Comparison of ENCODE assay signal across 8 cellular contexts in genomic region chr20:53584550-53584913, GRCh38. TPM values are rescaled to one million over a fixed set of nuclear protein-coding genes. Genes with fewer than 3 reads are reported as not detected.
A peak's percentile ranks its signal among the peaks of the same experiment; 100 is the strongest.
DNase-seq lines count a peak whose midpoint lies in the region; ATAC-seq and TF ChIP-seq lines count a peak whose summit lies in the region.
"Not testable (repeated sequence)": the region's sequence is repeated elsewhere in the genome, so short reads cannot be mapped to it uniquely, and the experiment has no call there.

No MANE protein-coding gene starts in this region.

- H3K9me3 ChIP-seq in CD4-positive, alpha-beta memory T cell (ENCODE audit: control insufficient read depth in 1 of 2, low read length in 2 of 2); Loucy (ENCODE audit: insufficient read depth, low read depth, low read length); breast epithelium; heart right ventricle; neural progenitor cell (ENCODE audit: low read depth); tibial nerve: not testable (repeated sequence)

- TF ChIP-seq EP300 in tibial nerve (IDR thresholded peaks at IDR 0.05) = not testable (repeated sequence)

- H3K27ac Mint-ChIP-seq in CD4-positive, alpha-beta memory T cell = peak overlapping the region; percentile 93 to 100 (median 95)
- H3K27ac Mint-ChIP-seq in T-helper 1 cell treated with Interleukin-12 subunit alpha and Interleukin-12 subunit beta and Interleukin-4 antibody, amounts not matched to agents 30 μg/mL and 1 μg/mL, for 36 hours = peak overlapping the region; percentile 76
- H3K27ac Mint-ChIP-seq in activated T-cell treated with anti-CD3 and anti-CD28 coated beads, Interleukin-2, amount 50 U/mL, for 72 hours = peak overlapping the region; percentile 100
- H3K27ac Mint-ChIP-seq in neural progenitor cell = not testable (repeated sequence)

- WGBS in heart right ventricle, 2 donors = 50 to 52% methylated on average over 3 of the region's 3 CpGs
- 45 to 49% methylated on average over 3 of the region's 3 CpGs for WGBS in tibial nerve, 2 donors

- not testable (repeated sequence) for TF ChIP-seq CTCF in Loucy (conservative IDR thresholded peaks at IDR 0.05; ENCODE audit: low read length); breast epithelium (IDR thresholded peaks at IDR 0.05); heart right ventricle (IDR thresholded peaks at IDR 0.05); neural progenitor cell (IDR thresholded peaks at IDR 0.05); tibial nerve (IDR thresholded peaks at IDR 0.05)

- H3K4me2 ChIP-seq in Loucy (ENCODE audit: low read depth, low read length, poor library complexity, severe bottlenecking) = peak overlapping the region; percentile 61
- peak overlapping the region; percentile 73 for H3K4me2 ChIP-seq in neural progenitor cell

- TF ChIP-seq POLR2A in breast epithelium (IDR thresholded peaks at IDR 0.05); tibial nerve (IDR thresholded peaks at IDR 0.05): not testable (repeated sequence)

- H3K9me3 Mint-ChIP-seq in CD4-positive, alpha-beta memory T cell; T-helper 1 cell treated with Interleukin-12 subunit alpha and Interleukin-12 subunit beta and Interleukin-4 antibody, amounts not matched to agents 30 μg/mL and 1 μg/mL, for 36 hours; activated T-cell treated with anti-CD3 and anti-CD28 coated beads, Interleukin-2, amount 50 U/mL, for 72 hours; neural progenitor cell: not testable (repeated sequence)

- peak overlapping the region; percentile 68 for H3K27ac ChIP-seq in CD4-positive, alpha-beta memory T cell (ENCODE audit: low read depth, low read length)
- H3K27ac ChIP-seq in breast epithelium (peak overlapping the region; percentile 84 to 87), heart right ventricle (peak overlapping the region in 6 of 10 donors; percentile 14 to 100 (median 60)), neural progenitor cell (peak overlapping the region; percentile 98), tibial nerve (peak overlapping the region in 3 of 4 donors; percentile 83 to 84 (median 83))

- H3K4me3 ChIP-seq in CD4-positive, alpha-beta memory T cell (ENCODE audit: low read length in 2 of 2); breast epithelium; heart right ventricle; tibial nerve: not testable (repeated sequence)
- H3K4me3 ChIP-seq in Loucy (ENCODE audit: low read length, poor library complexity, severe bottlenecking) (peak overlapping the region; percentile 22), neural progenitor cell (peak overlapping the region; percentile 37)

- intact Hi-C loops in CD4-positive, alpha-beta memory T cell (cut with micrococcal nuclease) = loop anchor here (5.0 kb wide), 1 partner anchor 38 kb away; no protein-coding TSS in a partner anchor
- intact Hi-C loops in breast epithelium (cut with DNase I; ENCODE audit: low total_unique reads) = not testable (repeated sequence)
- intact Hi-C loops in heart right ventricle (cut with DNase I) = loop anchor here in 4 of 10 donors (5.0 kb wide), 2 partner anchors 153 to 288 kb away; no protein-coding TSS in a partner anchor

- H3K9ac ChIP-seq in Loucy (ENCODE audit: low read depth, low read length, poor library complexity, severe bottlenecking); neural progenitor cell: not testable (repeated sequence)

- H4K20me1 ChIP-seq in Loucy (ENCODE audit: insufficient read depth, low read length, poor library complexity, severe bottlenecking) (peaks cover 25% of the 10 kb centered on the region), neural progenitor cell (ENCODE audit: low read depth) (peaks cover 93% of the 10 kb centered on the region)

- peak overlapping the region; percentile 40 to 93 (median 86) for H3K4me3 Mint-ChIP-seq in CD4-positive, alpha-beta memory T cell
- peak overlapping the region; percentile 34 for H3K4me3 Mint-ChIP-seq in T-helper 1 cell treated with Interleukin-12 subunit alpha and Interleukin-12 subunit beta and Interleukin-4 antibody, amounts not matched to agents 30 μg/mL and 1 μg/mL, for 36 hours
- peak overlapping the region; percentile 90 to 93 for H3K4me3 Mint-ChIP-seq in activated T-cell treated with anti-CD3 and anti-CD28 coated beads, Interleukin-2, amount 50 U/mL, for 72 hours
- H3K4me3 Mint-ChIP-seq in neural progenitor cell = not testable (repeated sequence)

- peaks cover 28 to 34% of the 10 kb centered on the region in 2 donors for H3K36me3 Mint-ChIP-seq in CD4-positive, alpha-beta memory T cell
- peaks cover 41% of the 10 kb centered on the region for H3K36me3 Mint-ChIP-seq in T-helper 1 cell treated with Interleukin-12 subunit alpha and Interleukin-12 subunit beta and Interleukin-4 antibody, amounts not matched to agents 30 μg/mL and 1 μg/mL, for 36 hours (ENCODE audit: low read depth)
- peaks cover 17 to 19% of the 10 kb centered on the region in 2 donors for H3K36me3 Mint-ChIP-seq in activated T-cell treated with anti-CD3 and anti-CD28 coated beads, Interleukin-2, amount 50 U/mL, for 72 hours (ENCODE audit: insufficient read depth in 2 of 2)
- peaks cover 26% of the 10 kb centered on the region for H3K36me3 Mint-ChIP-seq in neural progenitor cell

- H3K4me1 ChIP-seq in CD4-positive, alpha-beta memory T cell (ENCODE audit: insufficient read depth, low read length) = peaks cover 84% of the 10 kb centered on the region
- H3K4me1 ChIP-seq in Loucy (ENCODE audit: insufficient read depth, low read length, poor library complexity, severe bottlenecking) = peaks cover 47% of the 10 kb centered on the region
- H3K4me1 ChIP-seq in breast epithelium = peaks cover 0 to 15% of the 10 kb centered on the region in 2 donors
- peaks cover 5 to 100% (median 81%) of the 10 kb centered on the region in 9 donors for H3K4me1 ChIP-seq in heart right ventricle
- peaks cover 95% of the 10 kb centered on the region for H3K4me1 ChIP-seq in neural progenitor cell
- peaks cover 3 to 84% (median 59%) of the 10 kb centered on the region in 4 donors for H3K4me1 ChIP-seq in tibial nerve

- CTCF ChIA-PET in CD4-positive, alpha-beta memory T cell (lab: Charles Lee; ENCODE audit: partially characterized antibody) = interaction anchor here (1.3 kb wide), 1 partner anchor 331 kb away, joined by 4 read pairs; no protein-coding TSS in a partner anchor

- H3K36me3 ChIP-seq in CD4-positive, alpha-beta memory T cell (ENCODE audit: insufficient read depth, low read length) = peaks cover 11% of the 10 kb centered on the region
- H3K36me3 ChIP-seq in Loucy (ENCODE audit: insufficient read depth, low read length) = peaks cover 35% of the 10 kb centered on the region
- H3K36me3 ChIP-seq in breast epithelium, neural progenitor cell: not testable (repeated sequence)
- H3K36me3 ChIP-seq in heart right ventricle = peaks cover 0 to 31% (median 11%) of the 10 kb centered on the region in 9 donors
- peaks cover 0 to 24% (median 11%) of the 10 kb centered on the region in 3 donors for H3K36me3 ChIP-seq in tibial nerve

- POLR2A ChIA-PET in CD4-positive, alpha-beta memory T cell (lab: Charles Lee; ENCODE audit: partially characterized antibody) = interaction anchor here (0.6 to 3.4 kb wide), 3 partner anchors 10 to 124 kb away, joined by 3 to 19 read pairs (median 4); no protein-coding TSS in a partner anchor

- ATAC-seq in activated T-cell treated with anti-CD3 and anti-CD28 coated beads, Interleukin-2, amount 50 U/mL, for 72 hours (replicated peaks in 1 of 2); heart right ventricle: not testable (repeated sequence)

- H3K9me2 ChIP-seq in Loucy (replicated peaks; ENCODE audit: low read depth, low read length) = not testable (repeated sequence)

- H3K4me1 Mint-ChIP-seq in CD4-positive, alpha-beta memory T cell = peaks cover 47 to 88% (median 68%) of the 10 kb centered on the region in 4 donors
- H3K4me1 Mint-ChIP-seq in T-helper 1 cell treated with Interleukin-12 subunit alpha and Interleukin-12 subunit beta and Interleukin-4 antibody, amounts not matched to agents 30 μg/mL and 1 μg/mL, for 36 hours (ENCODE audit: low read depth) = peaks cover 74% of the 10 kb centered on the region
- H3K4me1 Mint-ChIP-seq in activated T-cell treated with anti-CD3 and anti-CD28 coated beads, Interleukin-2, amount 50 U/mL, for 72 hours (ENCODE audit: low read depth) = peaks cover 82% of the 10 kb centered on the region
- H3K4me1 Mint-ChIP-seq in neural progenitor cell = peaks cover 70% of the 10 kb centered on the region

- H3K27me3 Mint-ChIP-seq in CD4-positive, alpha-beta memory T cell; T-helper 1 cell treated with Interleukin-12 subunit alpha and Interleukin-12 subunit beta and Interleukin-4 antibody, amounts not matched to agents 30 μg/mL and 1 μg/mL, for 36 hours (ENCODE audit: low read depth); activated T-cell treated with anti-CD3 and anti-CD28 coated beads, Interleukin-2, amount 50 U/mL, for 72 hours (ENCODE audit: low read depth); neural progenitor cell (ENCODE audit: insufficient read depth, low read depth): not testable (repeated sequence)

- H3K27me3 ChIP-seq in CD4-positive, alpha-beta memory T cell (ENCODE audit: insufficient read depth, low read length); Loucy (ENCODE audit: insufficient read depth, low read length, poor library complexity, severe bottlenecking); breast epithelium; heart right ventricle; neural progenitor cell; tibial nerve: not testable (repeated sequence)

- H2AFZ ChIP-seq in Loucy (ENCODE audit: low read length); neural progenitor cell (replicated peaks): not testable (repeated sequence)

- not testable (repeated sequence) for DNase-seq in CD4-positive, alpha-beta memory T cell; activated T-cell treated with anti-CD3 and anti-CD28 coated beads, Interleukin-2, amount 50 U/mL, for 72 hours; breast epithelium (ENCODE audit: low spot score in 2 of 2); heart right ventricle; neural progenitor cell (ENCODE audit: low spot score); tibial nerve (ENCODE audit: low spot score in 2 of 2)

- H3K79me2 ChIP-seq in Loucy (ENCODE audit: insufficient read depth, low read length) = peaks cover 99% of the 10 kb centered on the region
- H3K79me2 ChIP-seq in neural progenitor cell (ENCODE audit: low read depth) = peaks cover 100% of the 10 kb centered on the region

- H3F3A ChIP-seq in Loucy (ENCODE audit: low read depth) (peaks cover 13% of the 10 kb centered on the region; the same call in 1 of the 2 replicates), neural progenitor cell (ENCODE audit: low read depth) (peaks cover 78% of the 10 kb centered on the region)

RNA-seq across cellular contexts. Expression of gene ZNF217, which starts 9.1 kb away (rescaled TPM):
- total RNA-seq in CD4-positive, alpha-beta memory T cell = 100 to 1,000 TPM; 100 to 111 TPM
- 10 to 100 TPM; 11.6 to 28.6 TPM for polyA plus RNA-seq in CD4-positive, alpha-beta memory T cell
- 10 to 100 TPM; 66.4 to 67.2 TPM for total RNA-seq in activated T-cell treated with anti-CD3 and anti-CD28 coated beads, Interleukin-2, amount 50 U/mL, for 72 hours
- total RNA-seq in breast epithelium (10 to 100 TPM; 22.4 to 54.7 (median 48.3) TPM), heart right ventricle (10 to 100 TPM in 3 of 10 donors, 1 to 10 TPM in 7; 7.2 to 18.4 (median 8.5) TPM), neural progenitor cell (ENCODE audit: low replicate concordance) (76.3 and 84.4 TPM in 2 replicates), tibial nerve (10 to 100 TPM; 21.4 to 24.3 (median 23.1) TPM)
- 1 to 10 TPM; 3.3 to 5.3 TPM for polyA plus RNA-seq in heart right ventricle
